ENCODE assay signal across 9 cellular contexts in the genomic region with DNA sequence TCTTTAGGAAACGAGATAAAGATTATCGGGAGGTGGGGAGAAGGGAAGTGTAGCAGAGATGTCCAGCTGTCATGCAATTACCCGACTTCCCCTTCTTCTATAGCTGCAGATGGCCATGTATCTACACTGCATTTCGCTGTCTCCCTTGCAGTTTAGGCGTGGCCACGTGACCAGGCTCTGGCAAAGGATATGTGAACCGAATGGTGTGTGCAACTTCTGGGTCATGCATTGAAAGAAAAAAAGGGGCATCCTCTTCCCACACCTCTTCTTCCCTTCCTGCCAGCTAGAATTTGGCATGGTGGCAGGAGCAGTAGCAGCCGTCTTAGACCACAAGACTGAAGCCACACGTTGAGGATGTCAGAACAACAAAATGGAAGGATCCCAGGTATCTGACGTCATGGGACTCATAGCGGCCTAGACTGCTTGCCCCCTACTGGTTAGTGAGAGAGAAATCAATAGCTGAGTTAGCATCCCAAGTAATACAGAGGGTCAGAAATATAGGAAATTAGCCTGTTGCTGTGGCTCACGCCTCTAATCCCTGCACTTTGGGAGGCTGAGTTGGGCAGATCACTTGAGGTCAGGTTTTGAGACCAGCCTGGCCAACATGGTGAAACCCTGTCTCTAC. TPM values are rescaled to one million over a fixed set of nuclear protein-coding genes. Genes with fewer than 3 reads are reported as not detected.
DNase-seq lines count a peak whose midpoint lies in the region; ATAC-seq, FAIRE-seq and TF ChIP-seq lines count a peak whose summit lies in the region.
"Had no signal": no experiment of that assay in that cellular context is flagged by ENCODE, and none has a peak within 500 bp of the region (broad histone marks: within the 10 kb centered on the region; RNA-seq: fewer than 3 reads in every experiment).

No MANE protein-coding gene starts in this region.

- no peak overlapping the region for H3K4me3 Mint-ChIP-seq in chondrocyte (ENCODE audit: unreplicated experiment)
- no peak overlapping the region for H3K4me3 Mint-ChIP-seq in activated naive CD8-positive, alpha-beta T cell treated with anti-CD3 and anti-CD28 coated beads, Interleukin-2, amount 50 U/mL, for 24 hours

- DNase-seq in SIG-M5 treated with dmso at 0.1 percent for 504 hours (lab: John Stamatoyannopoulos, UW; ENCODE audit: unreplicated experiment) (peak; percentile 28), SIG-M5 (lab: John Stamatoyannopoulos, UW) (no peak), NCI-H774 (lab: John Stamatoyannopoulos, UW) (peak; percentile 15), chondrocyte (ENCODE audit: low spot score) (no peak), smooth muscle cell (lab: John Stamatoyannopoulos, UW; ENCODE audit: unreplicated experiment) (no peak), RCC 7860 (ENCODE audit: low spot score) (no peak), putamen (ENCODE audit: low spot score) (no peak)
- no peak for DNase-seq in activated naive CD8-positive, alpha-beta T cell treated with anti-CD3 and anti-CD28 coated beads, Interleukin-2, amount 50 U/mL, for 24 hours

- H3K27me3 Mint-ChIP-seq in chondrocyte (ENCODE audit: low read depth), result peaks cover 23% of the 10 kb centered on the region
- H3K27me3 Mint-ChIP-seq in activated naive CD8-positive, alpha-beta T cell treated with anti-CD3 and anti-CD28 coated beads, Interleukin-2, amount 50 U/mL, for 24 hours, result peaks cover 21% of the 10 kb centered on the region

- H3K9ac ChIP-seq in smooth muscle cell (ENCODE audit: low read depth), result no peak overlapping the region
- H3K9ac ChIP-seq: BLaER1 treated with 17β-estradiol and CSF1 and Interleukin-3, amounts not matched to agents 10 nM and 100 nM had no signal

- no peaks in the 10 kb centered on the region for H4K20me1 ChIP-seq in smooth muscle cell (ENCODE audit: low read depth)
- H4K20me1 ChIP-seq: BLaER1 treated with 17β-estradiol and CSF1 and Interleukin-3, amounts not matched to agents 10 nM and 100 nM had no signal

- no peaks in the 10 kb centered on the region for H3F3A ChIP-seq in smooth muscle cell (ENCODE audit: low read depth)

- no peaks in the 10 kb centered on the region for H3K79me2 ChIP-seq in smooth muscle cell (ENCODE audit: low read depth)

- H3K27ac ChIP-seq in smooth muscle cell (ENCODE audit: low read depth), result no peak overlapping the region
- H3K27ac ChIP-seq: BLaER1 treated with 17β-estradiol and CSF1 and Interleukin-3, amounts not matched to agents 10 nM and 100 nM had no signal

- no peak for FAIRE-seq in RCC 7860 (lab: Jason Lieb, UNC)

- no peaks in the 10 kb centered on the region for H3K9me3 Mint-ChIP-seq in chondrocyte (ENCODE audit: low read depth)
- H3K9me3 Mint-ChIP-seq in activated naive CD8-positive, alpha-beta T cell treated with anti-CD3 and anti-CD28 coated beads, Interleukin-2, amount 50 U/mL, for 24 hours, result no peaks in the 10 kb centered on the region

- H3K4me1 Mint-ChIP-seq in chondrocyte (ENCODE audit: low read depth), result peaks cover 4% of the 10 kb centered on the region
- no peaks in the 10 kb centered on the region for H3K4me1 Mint-ChIP-seq in activated naive CD8-positive, alpha-beta T cell treated with anti-CD3 and anti-CD28 coated beads, Interleukin-2, amount 50 U/mL, for 24 hours

- peaks cover 13% of the 10 kb centered on the region for H3K27me3 ChIP-seq in smooth muscle cell (ENCODE audit: low read depth)

- no peak for ATAC-seq in activated naive CD8-positive, alpha-beta T cell treated with anti-CD3 and anti-CD28 coated beads, Interleukin-2, amount 50 U/mL, for 24 hours

- H3K4me1 ChIP-seq in smooth muscle cell (ENCODE audit: low read depth), result no peaks in the 10 kb centered on the region

- TF ChIP-seq CTCF in chondrocyte (IDR thresholded peaks at IDR 0.05) (peak; percentile 50), smooth muscle cell (IDR thresholded peaks at IDR 0.05; ENCODE audit: borderline replicate concordance, insufficient read depth, poor library complexity, severe bottlenecking) (peak; percentile 23)

- no peak overlapping the region for H3K4me3 ChIP-seq in smooth muscle cell
- H3K4me3 ChIP-seq: BLaER1 treated with 17β-estradiol and CSF1 and Interleukin-3, amounts not matched to agents 10 nM and 100 nM had no signal

- H3K36me3 Mint-ChIP-seq in chondrocyte (ENCODE audit: low read depth), result no peaks in the 10 kb centered on the region
- H3K36me3 Mint-ChIP-seq in activated naive CD8-positive, alpha-beta T cell treated with anti-CD3 and anti-CD28 coated beads, Interleukin-2, amount 50 U/mL, for 24 hours (ENCODE audit: low read depth), result no peaks in the 10 kb centered on the region

- no peaks in the 10 kb centered on the region for H3K36me3 ChIP-seq in smooth muscle cell (ENCODE audit: low read depth)
- H3K36me3 ChIP-seq: BLaER1 treated with 17β-estradiol and CSF1 and Interleukin-3, amounts not matched to agents 10 nM and 100 nM had no signal

- no peak overlapping the region for H3K4me2 ChIP-seq in smooth muscle cell
- H3K4me2 ChIP-seq: BLaER1 treated with 17β-estradiol and CSF1 and Interleukin-3, amounts not matched to agents 10 nM and 100 nM had no signal

- H2AFZ ChIP-seq in smooth muscle cell (ENCODE audit: low read depth), result no peak overlapping the region

- no peak overlapping the region for H3K27ac Mint-ChIP-seq in chondrocyte (ENCODE audit: unreplicated experiment)
- no peak overlapping the region for H3K27ac Mint-ChIP-seq in activated naive CD8-positive, alpha-beta T cell treated with anti-CD3 and anti-CD28 coated beads, Interleukin-2, amount 50 U/mL, for 24 hours

- no peaks in the 10 kb centered on the region for H3K9me3 ChIP-seq in smooth muscle cell (replicated peaks; ENCODE audit: low read depth)
- H3K9me3 ChIP-seq: BLaER1 treated with 17β-estradiol and CSF1 and Interleukin-3, amounts not matched to agents 10 nM and 100 nM had no signal

- WGBS in smooth muscle cell (ENCODE audit: low lambda C conversion rate), result 72% methylated on average over 12 of the region's 12 CpGs

RNA-seq across cellular contexts. Expression of a gene that starts 32.8 kb away (rescaled TPM):
- 0.28 to 0.50 TPM in 2 of 3 replicates, not detected in the other for total RNA-seq in chondrocyte
- total RNA-seq in smooth muscle cell, result not detected in 2 replicates
- 0.37 TPM in 1 of 2 replicates, not detected in the other for polyA plus RNA-seq in smooth muscle cell

RNA-seq across cellular contexts. Expression of a gene that starts 33.7 kb away (rescaled TPM):
- total RNA-seq in chondrocyte, result 121 to 129 TPM (median 122 TPM) in 3 replicates
- 165 and 205 TPM in 2 replicates for total RNA-seq in smooth muscle cell
- 74.1 and 82.6 TPM in 2 replicates for polyA plus RNA-seq in smooth muscle cell

Comparison
In these comparisons a context has a peak if more than half of its experiments do, and no peak if none do; other contexts are left out.
1. DNase-seq: peak in SIG-M5 treated with dmso at 0.1 percent for 504 hours (single experiment) and NCI-H774 (single experiment); none in SIG-M5 (single experiment), chondrocyte (single experiment), smooth muscle cell (single experiment), RCC 7860 (single experiment), activated naive CD8-positive, alpha-beta T cell treated with anti-CD3 and anti-CD28 coated beads, Interleukin-2, amount 50 U/mL, for 24 hours (single experiment) and putamen (single experiment).